ENCODE assay signal across 20 cellular contexts in the genomic region with DNA sequence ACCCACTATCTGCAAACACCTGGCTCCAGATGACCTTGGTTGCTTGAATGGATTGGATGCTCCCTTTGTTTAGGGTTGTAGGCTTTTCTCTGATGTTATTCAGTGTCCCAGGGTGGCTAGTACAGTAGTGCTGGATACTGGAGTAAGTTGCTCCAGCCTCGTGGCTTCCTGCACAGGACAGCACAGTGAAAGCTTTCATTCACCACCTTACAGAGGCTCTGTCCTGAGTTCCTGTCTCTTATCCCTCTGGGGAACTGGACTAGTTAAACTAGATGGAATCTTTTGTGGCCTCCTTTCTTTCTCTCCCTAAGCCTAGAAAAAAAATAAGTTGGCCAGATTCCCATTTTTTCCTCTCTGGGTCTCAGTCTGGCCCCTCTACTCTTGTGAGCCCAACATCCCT. TPM values are rescaled to one million over a fixed set of nuclear protein-coding genes. Genes with fewer than 3 reads are reported as not detected.
DNase-seq lines count a peak whose midpoint lies in the region; ATAC-seq and TF ChIP-seq lines count a peak whose summit lies in the region.
"Had no signal": no experiment of that assay in that cellular context is flagged by ENCODE, and none has a peak within 500 bp of the region (broad histone marks: within the 10 kb centered on the region; RNA-seq: fewer than 3 reads in every experiment).

No MANE protein-coding gene starts in this region.

- no peak overlapping the region for H3K56ac ChIP-seq in mesendoderm (ENCODE audit: low read length)

- POLR2A ChIA-PET in HCT116 (lab: Charles Lee) = no interaction called here

- ATAC-seq in activated T-cell treated with anti-CD3 and anti-CD28 coated beads, Interleukin-2, amount 50 U/mL, for 72 hours (replicated peaks in 1 of 2) = no peak
- ATAC-seq in HCT116 = no peak
- ATAC-seq in GM23338 = no peak

- no peaks in the 10 kb centered on the region for H3K4me1 ChIP-seq in HCT116 (ENCODE audit: control insufficient read depth in 1 of 2, insufficient read depth in 2 of 2, low read length in 2 of 2)
- H3K4me1 ChIP-seq in mesendoderm (ENCODE audit: control insufficient read depth, low read depth, low read length) = no peaks in the 10 kb centered on the region
- no peaks in the 10 kb centered on the region for H3K4me1 ChIP-seq in GM23338 (ENCODE audit: insufficient read depth)

- BruUV-seq in HCT116 (replicated peaks; lab: Mats Ljungman, UMichigan) = TSS peak; percentile 20

- H3K18ac ChIP-seq in mesendoderm (ENCODE audit: low read length) = no peak overlapping the region

- no peaks in the 10 kb centered on the region for H3F3A ChIP-seq in GM23338 (replicated peaks; ENCODE audit: low read depth)

- CTCF ChIA-PET in HCT116 (lab: Charles Lee) = no interaction called here

- DNase-seq in activated T-cell treated with anti-CD3 and anti-CD28 coated beads, Interleukin-2, amount 50 U/mL, for 72 hours = no peak
- DNase-seq in activated T-cell treated with anti-CD3 and anti-CD28 coated beads, Interleukin-2, amount 50 U/mL, for 24 hours = no peak
- DNase-seq in HCT116 (ENCODE audit: low read depth, low spot score) (no peak), mesendoderm (no peak), NCI-H2029 (lab: John Stamatoyannopoulos, UW) (no peak), GM23338 (ENCODE audit: low spot score) (no peak)
- DNase-seq in activated CD4-positive, alpha-beta T cell treated with anti-CD3 and anti-CD28 coated beads for 48 hours = no peak
- DNase-seq: Calu3; CD4-positive, CD25-positive, alpha-beta regulatory T cell; CD8-positive, alpha-beta memory T cell; COR-L47; DMS53; DMS79 treated with DMSO at 0.1 percent for 48 hours; GF-D8; GOT3; HCEC 1CT had no signal

- intact Hi-C loops in HCT116 (cut with micrococcal nuclease) = no loop called here

- H3K27ac Mint-ChIP-seq in activated T-cell treated with anti-CD3 and anti-CD28 coated beads, Interleukin-2, amount 50 U/mL, for 72 hours = peak overlapping the region; percentile 38
- H3K27ac Mint-ChIP-seq in activated T-cell treated with anti-CD3 and anti-CD28 coated beads, Interleukin-2, amount 50 U/mL, for 24 hours = no peak overlapping the region
- no peak overlapping the region for H3K27ac Mint-ChIP-seq in GM23338
- H3K27ac Mint-ChIP-seq: B cell had no signal

- H3K27me3 Mint-ChIP-seq in activated T-cell treated with anti-CD3 and anti-CD28 coated beads, Interleukin-2, amount 50 U/mL, for 72 hours (ENCODE audit: low read depth) = no peaks in the 10 kb centered on the region
- H3K27me3 Mint-ChIP-seq in activated T-cell treated with anti-CD3 and anti-CD28 coated beads, Interleukin-2, amount 50 U/mL, for 24 hours = no peaks in the 10 kb centered on the region
- no peaks in the 10 kb centered on the region for H3K27me3 Mint-ChIP-seq in GM23338 (ENCODE audit: insufficient read depth, low read depth, poor library complexity)
- H3K27me3 Mint-ChIP-seq: B cell; CD4-positive, CD25-positive, alpha-beta regulatory T cell; CD8-positive, alpha-beta memory T cell had no signal

- H2AFZ ChIP-seq in HCT116 (ENCODE audit: low read depth, low read length, poor library complexity, severe bottlenecking) (no peak overlapping the region), GM23338 (no peak overlapping the region)

- no peak for TF ChIP-seq POLR2A in HCT116 (IDR thresholded peaks at IDR 0.05; ENCODE audit: borderline replicate concordance, extremely low read depth, insufficient read depth, insufficient read length)

- H3K36me3 Mint-ChIP-seq in activated T-cell treated with anti-CD3 and anti-CD28 coated beads, Interleukin-2, amount 50 U/mL, for 72 hours (ENCODE audit: insufficient read depth in 2 of 2) = peaks cover 0 to 7% of the 10 kb centered on the region in 2 donors
- peaks cover 66% of the 10 kb centered on the region for H3K36me3 Mint-ChIP-seq in activated T-cell treated with anti-CD3 and anti-CD28 coated beads, Interleukin-2, amount 50 U/mL, for 24 hours (ENCODE audit: low read depth)
- no peaks in the 10 kb centered on the region; the same call in 2 of the 3 replicates for H3K36me3 Mint-ChIP-seq in GM23338 (ENCODE audit: low read depth)

- H4K5ac ChIP-seq in mesendoderm (ENCODE audit: low read length) = no peak overlapping the region

- no peak overlapping the region for H2BK120ac ChIP-seq in mesendoderm (ENCODE audit: low read depth, low read length)

- RAD21 ChIA-PET in HCT116 (lab: Charles Lee; ENCODE audit: low non-redundant PET in 1 of 2, low total read pairs in 2 of 2, uncharacterized antibody in 2 of 2, unreplicated experiment in 2 of 2) = no interaction called here

- H3K27me3 ChIP-seq in HCT116 (ENCODE audit: insufficient read depth, low read length) (no peaks in the 10 kb centered on the region), mesendoderm (ENCODE audit: insufficient read depth, low read length, poor library complexity) (no peaks in the 10 kb centered on the region), GM23338 (ENCODE audit: insufficient read depth) (no peaks in the 10 kb centered on the region)
- H3K27me3 ChIP-seq: BLaER1 had no signal

- no peak overlapping the region for H3K27ac ChIP-seq in HCT116 (ENCODE audit: low read depth, low read length)
- no peak overlapping the region for H3K27ac ChIP-seq in mesendoderm (ENCODE audit: low read depth, low read length)
- H3K27ac ChIP-seq in GM23338 (ENCODE audit: low read depth) = no peak overlapping the region
- H3K27ac ChIP-seq: 22Rv1, BLaER1, C4-2B had no signal

- no peak for TF ChIP-seq RAD21 in HCT116 (IDR thresholded peaks at IDR 0.05; ENCODE audit: low read depth)

- H3K9me3 Mint-ChIP-seq in activated T-cell treated with anti-CD3 and anti-CD28 coated beads, Interleukin-2, amount 50 U/mL, for 72 hours = no peaks in the 10 kb centered on the region
- H3K9me3 Mint-ChIP-seq in activated T-cell treated with anti-CD3 and anti-CD28 coated beads, Interleukin-2, amount 50 U/mL, for 24 hours = no peaks in the 10 kb centered on the region
- H3K9me3 Mint-ChIP-seq in GM23338 = no peaks in the 10 kb centered on the region
- H3K9me3 Mint-ChIP-seq: CD8-positive, alpha-beta memory T cell had no signal

- H3K79me2 ChIP-seq in HCT116 (ENCODE audit: insufficient read depth, low read length) (no peaks in the 10 kb centered on the region), mesendoderm (ENCODE audit: control insufficient read depth, insufficient read depth, low read length) (no peaks in the 10 kb centered on the region), GM23338 (replicated peaks; ENCODE audit: insufficient read depth) (no peaks in the 10 kb centered on the region)

- H3K4me1 Mint-ChIP-seq in activated T-cell treated with anti-CD3 and anti-CD28 coated beads, Interleukin-2, amount 50 U/mL, for 72 hours (ENCODE audit: low read depth) = no peaks in the 10 kb centered on the region
- no peaks in the 10 kb centered on the region for H3K4me1 Mint-ChIP-seq in activated T-cell treated with anti-CD3 and anti-CD28 coated beads, Interleukin-2, amount 50 U/mL, for 24 hours (ENCODE audit: low read depth)
- no peaks in the 10 kb centered on the region for H3K4me1 Mint-ChIP-seq in GM23338
- H3K4me1 Mint-ChIP-seq: CD4-positive, CD25-positive, alpha-beta regulatory T cell; CD8-positive, alpha-beta memory T cell had no signal

- H3K9me3 ChIP-seq in HCT116 (ENCODE audit: control insufficient read depth in 1 of 2, insufficient read depth in 1 of 2, low read depth in 1 of 2, low read length in 2 of 2) = no peaks in the 10 kb centered on the region
- H3K9me3 ChIP-seq: BLaER1 had no signal

- no peak overlapping the region for H2BK15ac ChIP-seq in mesendoderm (replicated peaks; ENCODE audit: low read depth)

- no peak overlapping the region for H3K4ac ChIP-seq in mesendoderm (ENCODE audit: low read depth, low read length)

- H3K36me3 ChIP-seq in HCT116 (ENCODE audit: control insufficient read depth in 1 of 2, insufficient read depth in 2 of 2, low read length in 2 of 2) = 0 out of 4 replicates have a peak, but pooled peaks cover 0 to 4% of the 10 kb centered on the region in 2 experiments
- no peaks in the 10 kb centered on the region for H3K36me3 ChIP-seq in mesendoderm (ENCODE audit: control insufficient read depth, insufficient read depth, low read length)
- no peaks in the 10 kb centered on the region for H3K36me3 ChIP-seq in GM23338 (ENCODE audit: insufficient read depth)

- no peaks in the 10 kb centered on the region for H3K79me1 ChIP-seq in mesendoderm (ENCODE audit: low read length)

- peak overlapping the region; percentile 13 for H4K8ac ChIP-seq in mesendoderm (ENCODE audit: low read depth, low read length)

- WGBS in mesendoderm (ENCODE audit: extremely low coverage, insufficient coverage, low lambda C conversion rate) = no CpG with 5 or more reads among the region's 1 CpG

- no peaks in the 10 kb centered on the region for H4K20me1 ChIP-seq in HCT116 (ENCODE audit: insufficient read depth)
- no peaks in the 10 kb centered on the region for H4K20me1 ChIP-seq in GM23338 (replicated peaks; ENCODE audit: insufficient read depth)
- H4K20me1 ChIP-seq: BLaER1 had no signal

- H3K23ac ChIP-seq in mesendoderm (ENCODE audit: low read length) = no peak overlapping the region

- H2BK5ac ChIP-seq in mesendoderm (ENCODE audit: low read length) = no peak overlapping the region

- H3K9me2 ChIP-seq in HCT116 (ENCODE audit: insufficient read depth) (no peaks in the 10 kb centered on the region), GM23338 (ENCODE audit: insufficient read depth) (no peaks in the 10 kb centered on the region)

- H3K4me2 ChIP-seq in HCT116 (ENCODE audit: low read length) (no peak overlapping the region), mesendoderm (ENCODE audit: low read length) (no peak overlapping the region), GM23338 (no peak overlapping the region)
- H3K4me2 ChIP-seq: BLaER1 had no signal

- H2AK5ac ChIP-seq in mesendoderm (ENCODE audit: low read length) = no peak overlapping the region

- TF ChIP-seq CTCF in HCT116 (IDR thresholded peaks at IDR 0.05 in 2 of 3, conservative IDR thresholded peaks at IDR 0.05 in 1 of 3; ENCODE audit: borderline replicate concordance in 1 of 3, insufficient read depth in 1 of 3, low read depth in 2 of 3, low read length in 2 of 3) = no peak
- TF ChIP-seq CTCF in GM23338 (conservative IDR thresholded peaks at IDR 0.05; ENCODE audit: low read depth in 2 of 2) = no peak

- H3K4me3 ChIP-seq in HCT116 (replicated peaks in 1 of 2; ENCODE audit: low read depth in 1 of 2, low read length in 2 of 2) (no peak overlapping the region), mesendoderm (ENCODE audit: low read length) (no peak overlapping the region), GM23338 (no peak overlapping the region)
- H3K4me3 ChIP-seq: BLaER1 had no signal

- H3K4me3 Mint-ChIP-seq in activated T-cell treated with anti-CD3 and anti-CD28 coated beads, Interleukin-2, amount 50 U/mL, for 72 hours = no peak overlapping the region
- H3K4me3 Mint-ChIP-seq in activated T-cell treated with anti-CD3 and anti-CD28 coated beads, Interleukin-2, amount 50 U/mL, for 24 hours = no peak overlapping the region
- H3K4me3 Mint-ChIP-seq in GM23338 = no peak overlapping the region
- H3K4me3 Mint-ChIP-seq: B cell; CD4-positive, CD25-positive, alpha-beta regulatory T cell; CD8-positive, alpha-beta memory T cell had no signal

- H3K9ac ChIP-seq in HCT116 (ENCODE audit: low read length) (no peak overlapping the region), mesendoderm (ENCODE audit: low read length) (no peak overlapping the region)
- H3K9ac ChIP-seq: BLaER1 had no signal

RNA-seq across cellular contexts. Expression of gene MRPL48, which starts 42.6 kb away (rescaled TPM):
- 10 to 100 TPM; 45.1 to 55.8 TPM for total RNA-seq in activated T-cell treated with anti-CD3 and anti-CD28 coated beads, Interleukin-2, amount 50 U/mL, for 72 hours
- total RNA-seq in HCT116 (2021; ENCODE audit: unreplicated experiment) = 66.8 TPM
- polyA plus RNA-seq in HCT116 (2012) = 62.7 and 89.3 TPM in 2 replicates
- polyA plus RNA-seq in mesendoderm (2013, experiment 1 of 2) = 64.4 TPM
- polyA plus RNA-seq in mesendoderm (2013, experiment 2 of 2) = 61.6 TPM
- 24.1 and 54.1 TPM in 2 replicates for total RNA-seq in GM23338 (2014; rRNA removed; shearing (Covaris generic))
- polyA plus RNA-seq in GM23338 (2016; fragmentation: Nextera tagmentation; extraction: Ambion mirVana) = 101 and 103 TPM in 2 replicates

RNA-seq across cellular contexts. Expression of gene COA4, which starts 46.4 kb away (rescaled TPM):
- 10 to 100 TPM; 35.4 to 38.1 TPM for total RNA-seq in activated T-cell treated with anti-CD3 and anti-CD28 coated beads, Interleukin-2, amount 50 U/mL, for 72 hours
- total RNA-seq in HCT116 (2021; ENCODE audit: unreplicated experiment) = 97.0 TPM
- polyA plus RNA-seq in HCT116 (2012) = 107 and 111 TPM in 2 replicates
- polyA plus RNA-seq in mesendoderm (2013, experiment 1 of 2) = 257 TPM
- 257 TPM for polyA plus RNA-seq in mesendoderm (2013, experiment 2 of 2)
- 168 and 188 TPM in 2 replicates for total RNA-seq in GM23338 (2014; rRNA removed; shearing (Covaris generic))
- 166 and 174 TPM in 2 replicates for polyA plus RNA-seq in GM23338 (2016; fragmentation: Nextera tagmentation; extraction: Ambion mirVana)

RNA-seq across cellular contexts. Expression of gene PAAF1, which starts 46.5 kb away (rescaled TPM):
- 10 to 100 TPM; 36.8 to 38.9 TPM for total RNA-seq in activated T-cell treated with anti-CD3 and anti-CD28 coated beads, Interleukin-2, amount 50 U/mL, for 72 hours
- total RNA-seq in HCT116 (2021; ENCODE audit: unreplicated experiment) = 15.5 TPM
- 13.2 and 15.7 TPM in 2 replicates for polyA plus RNA-seq in HCT116 (2012)
- 19.3 TPM for polyA plus RNA-seq in mesendoderm (2013, experiment 1 of 2)
- polyA plus RNA-seq in mesendoderm (2013, experiment 2 of 2) = 20.0 TPM
- total RNA-seq in GM23338 (2014; rRNA removed; shearing (Covaris generic)) = 13.6 and 16.1 TPM in 2 replicates
- polyA plus RNA-seq in GM23338 (2016; fragmentation: Nextera tagmentation; extraction: Ambion mirVana) = 17.7 and 18.1 TPM in 2 replicates
